ENCODE assay signal across 1 cellular context in genomic region chr21:42830456-42831455, GRCh38.
TF ChIP-seq lines count a peak whose summit lies in the region.

No MANE protein-coding gene starts in this region.

TF ChIP-seq in GM23338, 12 proteins besides CTCF, POLR2A, EP300 and RAD21 (continued from another document):
- TF ChIP-seq ZNF462 (CRISPR knock-in tag; IDR thresholded peaks at IDR 0.05) (no peak), EZH2phosphoT487 (IDR thresholded peaks at IDR 0.05; ENCODE audit: unreplicated experiment) (no peak), STAT1 (IDR thresholded peaks at IDR 0.05; ENCODE audit: unreplicated experiment) (no peak), NANOG (IDR thresholded peaks at IDR 0.05; ENCODE audit: borderline replicate concordance) (no peak), EZH2 (IDR thresholded peaks at IDR 0.05; ENCODE audit: low read depth, unreplicated experiment) (no peak), JUNB (IDR thresholded peaks at IDR 0.05; ENCODE audit: unreplicated experiment) (no peak), ZNF114 (CRISPR knock-in tag; IDR thresholded peaks at IDR 0.05) (no peak)
